ENCODE assay signal across 25 cellular contexts in the genomic region with DNA sequence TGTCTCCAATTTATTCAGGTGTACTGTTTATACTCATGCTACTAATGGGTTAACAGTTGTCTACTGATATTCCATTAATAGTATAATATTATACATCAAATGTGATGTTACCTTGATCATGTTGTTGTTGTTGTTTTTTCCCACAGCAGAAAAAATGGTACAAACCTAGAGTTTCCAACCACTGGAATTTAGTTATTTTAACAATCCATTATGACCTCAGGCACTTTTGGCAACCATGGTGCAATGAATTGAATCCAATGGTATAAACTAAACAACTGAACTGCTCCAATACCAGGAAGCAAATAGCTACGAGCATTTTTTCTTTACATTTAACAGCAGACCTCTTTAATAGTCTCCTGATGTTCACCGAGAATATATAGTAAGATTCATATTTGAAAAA. TPM values are rescaled to one million over a fixed set of nuclear protein-coding genes. Genes with fewer than 3 reads are reported as not detected.
"Had no signal": no experiment of that assay in that cellular context is flagged by ENCODE, and none has a peak within 500 bp of the region (broad histone marks: within the 10 kb centered on the region; RNA-seq: fewer than 3 reads in every experiment).

No MANE protein-coding gene starts in this region.

- ATAC-seq: HepG2 had no signal

- H3K36me3 ChIP-seq: SJSA1 had no signal

- H3K9me3 ChIP-seq: SJSA1, SK-N-SH had no signal

- H3K4me3 ChIP-seq: SJSA1 had no signal

- H3K27me3 ChIP-seq: SJSA1 had no signal

- FAIRE-seq: HepG2, RCC 7860 had no signal

- H3K27ac ChIP-seq: SJSA1 had no signal

- H3K4me1 ChIP-seq: SJSA1 had no signal

- DNase-seq: IMR-90, Karpas-422, KG1, MM.1S, NCI-H1092 treated with DMSO at 0.1 percent for 48 hours, NCI-H1436, NCI-H187, NCI-H2029, NCI-H2081 treated with DMSO at 0.1 percent for 48 hours, NCI-H2171, NCI-H226, NCI-H446, NCI-H510A, NCI-H524 treated with DMSO at 0.1 percent for 48 hours, NCI-H69, NCI-H774, Right ventricle myocardium superior, RPMI8226, SIG-M5, SK-N-SH, SW 1271 had no signal

RNA-seq across cellular contexts. Expression of a gene that starts 31.0 kb away (rescaled TPM):
- total RNA-seq: HepG2, HT-29, IMR-90, Right ventricle myocardium superior had no signal
